Comparison of ENCODE assay signal across 7 cellular contexts in genomic region chr7:88111136-88111748, GRCh38.
DNase-seq lines count a peak whose midpoint lies in the region; ATAC-seq and TF ChIP-seq lines count a peak whose summit lies in the region.

No MANE protein-coding gene starts in this region.

- no peaks in the 10 kb centered on the region for H3K79me2 ChIP-seq in mammary epithelial cell (ENCODE audit: insufficient read depth, low read length)

- H2AFZ ChIP-seq in mammary epithelial cell (ENCODE audit: low read depth, low read length) = no peak overlapping the region

- no peaks in the 10 kb centered on the region for H3K36me3 ChIP-seq in mammary epithelial cell (ENCODE audit: insufficient read depth, low read length)

- no peaks in the 10 kb centered on the region for H4K20me1 ChIP-seq in mammary epithelial cell (ENCODE audit: insufficient read depth, low read length)

- CTCF ChIA-PET in mammary epithelial cell (lab: Charles Lee; ENCODE audit: low non-redundant PET) = interaction anchor here (0.6 kb wide), 2 partner anchors 233 to 599 kb away, joined by 3 to 9 read pairs; no protein-coding TSS in a partner anchor

- dilution Hi-C loops in mammary epithelial cell (cut with HindIII; ENCODE audit: low sequenced_read_pairs) = no loop called here

- no peak overlapping the region for H3K9ac ChIP-seq in mammary epithelial cell (ENCODE audit: insufficient read depth, low read length)

- H3K27me3 ChIP-seq in mammary epithelial cell (ENCODE audit: insufficient read depth, low read length) = no peaks in the 10 kb centered on the region

- ATAC-seq in HG03039 (IDR thresholded peaks at IDR 0.05; ENCODE audit: unreplicated experiment) (peak; percentile 50), left lobe of liver (peak; percentile 69)

- intact Hi-C loops in mammary epithelial cell (cut with micrococcal nuclease) = loop anchor here (1.0 to 10.0 kb wide), 5 partner anchors 224 to 798 kb away; partner anchors contain the start of gene RUNDC3B

- H3K27ac ChIP-seq in mammary epithelial cell (ENCODE audit: insufficient read depth, low read depth, low read length) = no peak overlapping the region

- no peak overlapping the region for H3K4me3 ChIP-seq in GM12875 (ENCODE audit: low read depth, low read length)
- no peak overlapping the region for H3K4me3 ChIP-seq in mammary epithelial cell (replicated peaks in 1 of 3; ENCODE audit: insufficient read depth in 1 of 3, low read depth in 2 of 3, low read length in 3 of 3)

- in situ Hi-C loops in mammary epithelial cell (cut with MboI; ENCODE audit: low sequenced_read_pairs in 2 of 2) = loop anchor here (25.0 kb wide), 1 partner anchor 599 kb away; no protein-coding TSS in a partner anchor

- no peaks in the 10 kb centered on the region for H3K4me1 ChIP-seq in mammary epithelial cell (ENCODE audit: insufficient read depth, low read length)

- DNase-seq in NCI-H345 (lab: John Stamatoyannopoulos, UW) (peak; percentile 31), mammary epithelial cell (peak; percentile 23), left lobe of liver (ENCODE audit: low spot score) (no peak), cortex of kidney (lab: John Stamatoyannopoulos, UW) (no peak)
- DNase-seq in central memory CD4-positive, alpha-beta T cell = no peak

- TF ChIP-seq CTCF in GM12875 (IDR thresholded peaks at IDR 0.05; ENCODE audit: borderline replicate concordance, insufficient read depth, low read depth, low read length) = 0 out of 2 replicates have a peak, but pooled peaks have one; percentile 23
- TF ChIP-seq CTCF in mammary epithelial cell (conservative IDR thresholded peaks at IDR 0.05 in 1 of 2, IDR thresholded peaks at IDR 0.05 in 1 of 2; ENCODE audit: extremely low read depth in 1 of 2, insufficient read depth in 1 of 2, low read depth in 1 of 2, low read length in 2 of 2) = peak; percentile 38 to 54

- BruUV-seq in mammary epithelial cell (replicated peaks; lab: Mats Ljungman, UMichigan) = no TSS peak

- no peaks in the 10 kb centered on the region for H3K9me3 ChIP-seq in mammary epithelial cell (replicated peaks; ENCODE audit: insufficient read depth, low read length)

- no peak overlapping the region for H3K4me2 ChIP-seq in mammary epithelial cell (ENCODE audit: insufficient read depth, low read depth, low read length)

- WGBS in mammary epithelial cell (ENCODE audit: low coverage, missing lambda C conversion rate) = 23% methylated on average over 4 of the region's 4 CpGs

Comparison
In these comparisons a context has a peak if more than half of its experiments do, and no peak if none do; other contexts are left out.
1. DNase-seq: peak in NCI-H345 (single experiment) and mammary epithelial cell (single experiment); none in left lobe of liver (single experiment), central memory CD4-positive, alpha-beta T cell (single experiment) and cortex of kidney (single experiment).